In the genomic region with DNA sequence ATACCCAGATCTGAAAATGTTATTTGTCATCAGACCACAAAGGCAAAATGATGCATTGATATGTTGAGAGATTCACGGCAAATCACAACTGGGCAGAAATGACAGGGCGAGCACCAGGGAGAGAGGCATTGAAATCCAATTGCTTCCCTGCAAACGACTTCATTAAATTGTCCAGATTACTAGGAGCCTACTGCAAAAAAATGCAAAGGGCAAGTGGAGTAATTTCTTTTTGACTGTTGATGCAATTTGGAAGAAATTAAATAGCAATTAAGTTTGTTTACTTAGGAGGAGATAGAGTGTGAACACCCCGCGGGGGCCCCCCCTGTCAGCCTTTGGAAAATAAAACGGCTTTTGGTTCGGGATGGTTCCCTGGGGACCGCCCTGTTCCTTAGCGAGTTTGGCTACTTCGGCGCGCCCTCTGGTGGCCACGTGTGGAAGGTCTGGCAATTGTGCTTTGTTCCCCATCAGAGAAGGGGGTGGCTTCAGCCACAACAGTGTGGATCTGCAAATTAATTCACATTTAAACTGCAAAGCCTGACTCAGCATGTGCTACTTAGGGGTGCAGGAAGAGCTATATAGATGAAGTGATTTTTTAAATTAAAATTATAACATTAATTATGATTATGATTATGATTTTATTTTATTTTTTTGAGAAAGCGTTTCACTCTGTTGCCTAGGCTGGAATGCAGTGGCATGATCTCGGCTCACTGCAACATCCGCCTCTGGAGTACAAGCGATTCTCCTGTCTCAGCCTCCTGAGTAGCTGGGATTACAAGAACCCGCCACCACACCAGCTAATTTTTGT, we compare ENCODE assay signal across 1 cellular context.
TF ChIP-seq lines count a peak whose summit lies in the region.

No MANE protein-coding gene starts in this region.

TF ChIP-seq in K562, 482 proteins besides CTCF, POLR2A, EP300 and RAD21 (continued from another document and continues in another):
- TF ChIP-seq NUFIP1 (IDR thresholded peaks at IDR 0.05; ENCODE audit: partially characterized antibody), result no peak
- TF ChIP-seq STAG1 (CRISPR knock-in tag; IDR thresholded peaks at IDR 0.05; ENCODE audit: borderline replicate concordance), result peak; percentile 29; the same call in 1 of the 2 replicates
- TF ChIP-seq BCL6 (CRISPR knock-in tag; IDR thresholded peaks at IDR 0.05), result no peak
- no peak for TF ChIP-seq SPI1 (IDR thresholded peaks at IDR 0.05; ENCODE audit: borderline replicate concordance, low read depth, low read length)
- TF ChIP-seq KDM2B (CRISPR knock-in tag; IDR thresholded peaks at IDR 0.05), result no peak
- TF ChIP-seq STAT5A (IDR thresholded peaks at IDR 0.05; ENCODE audit: borderline replicate concordance, low read length), result no peak
- no peak for TF ChIP-seq CAMTA2 (CRISPR knock-in tag; conservative IDR thresholded peaks at IDR 0.05)
- peak; percentile 36; the same call in 1 of the 2 replicates for TF ChIP-seq BMI1 (IDR thresholded peaks at IDR 0.05; ENCODE audit: low read length)
- TF ChIP-seq, protein P1, sequence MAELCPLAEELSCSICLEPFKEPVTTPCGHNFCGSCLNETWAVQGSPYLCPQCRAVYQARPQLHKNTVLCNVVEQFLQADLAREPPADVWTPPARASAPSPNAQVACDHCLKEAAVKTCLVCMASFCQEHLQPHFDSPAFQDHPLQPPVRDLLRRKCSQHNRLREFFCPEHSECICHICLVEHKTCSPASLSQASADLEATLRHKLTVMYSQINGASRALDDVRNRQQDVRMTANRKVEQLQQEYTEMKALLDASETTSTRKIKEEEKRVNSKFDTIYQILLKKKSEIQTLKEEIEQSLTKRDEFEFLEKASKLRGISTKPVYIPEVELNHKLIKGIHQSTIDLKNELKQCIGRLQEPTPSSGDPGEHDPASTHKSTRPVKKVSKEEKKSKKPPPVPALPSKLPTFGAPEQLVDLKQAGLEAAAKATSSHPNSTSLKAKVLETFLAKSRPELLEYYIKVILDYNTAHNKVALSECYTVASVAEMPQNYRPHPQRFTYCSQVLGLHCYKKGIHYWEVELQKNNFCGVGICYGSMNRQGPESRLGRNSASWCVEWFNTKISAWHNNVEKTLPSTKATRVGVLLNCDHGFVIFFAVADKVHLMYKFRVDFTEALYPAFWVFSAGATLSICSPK (IDR thresholded peaks at IDR 0.05; ENCODE audit: borderline replicate concordance), result no peak
- TF ChIP-seq, protein P2, sequence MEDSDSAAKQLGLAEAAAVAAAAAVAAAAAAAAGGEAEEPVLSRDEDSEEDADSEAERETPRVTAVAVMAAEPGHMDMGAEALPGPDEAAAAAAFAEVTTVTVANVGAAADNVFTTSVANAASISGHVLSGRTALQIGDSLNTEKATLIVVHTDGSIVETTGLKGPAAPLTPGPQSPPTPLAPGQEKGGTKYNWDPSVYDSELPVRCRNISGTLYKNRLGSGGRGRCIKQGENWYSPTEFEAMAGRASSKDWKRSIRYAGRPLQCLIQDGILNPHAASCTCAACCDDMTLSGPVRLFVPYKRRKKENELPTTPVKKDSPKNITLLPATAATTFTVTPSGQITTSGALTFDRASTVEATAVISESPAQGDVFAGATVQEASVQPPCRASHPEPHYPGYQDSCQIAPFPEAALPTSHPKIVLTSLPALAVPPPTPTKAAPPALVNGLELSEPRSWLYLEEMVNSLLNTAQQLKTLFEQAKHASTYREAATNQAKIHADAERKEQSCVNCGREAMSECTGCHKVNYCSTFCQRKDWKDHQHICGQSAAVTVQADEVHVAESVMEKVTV (CRISPR knock-in tag; IDR thresholded peaks at IDR 0.05), result peak; percentile 66
- TF ChIP-seq, protein P3, sequence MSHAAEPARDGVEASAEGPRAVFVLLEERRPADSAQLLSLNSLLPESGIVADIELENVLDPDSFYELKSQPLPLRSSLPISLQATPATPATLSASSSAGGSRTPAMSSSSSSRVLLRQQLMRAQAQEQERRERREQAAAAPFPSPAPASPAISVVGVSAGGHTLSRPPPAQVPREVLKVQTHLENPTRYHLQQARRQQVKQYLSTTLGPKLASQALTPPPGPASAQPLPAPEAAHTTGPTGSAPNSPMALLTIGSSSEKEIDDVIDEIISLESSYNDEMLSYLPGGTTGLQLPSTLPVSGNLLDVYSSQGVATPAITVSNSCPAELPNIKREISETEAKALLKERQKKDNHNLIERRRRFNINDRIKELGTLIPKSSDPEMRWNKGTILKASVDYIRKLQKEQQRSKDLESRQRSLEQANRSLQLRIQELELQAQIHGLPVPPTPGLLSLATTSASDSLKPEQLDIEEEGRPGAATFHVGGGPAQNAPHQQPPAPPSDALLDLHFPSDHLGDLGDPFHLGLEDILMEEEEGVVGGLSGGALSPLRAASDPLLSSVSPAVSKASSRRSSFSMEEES (CRISPR knock-in tag; IDR thresholded peaks at IDR 0.05), result no peak
- TF ChIP-seq MTA1 (IDR thresholded peaks at IDR 0.05; ENCODE audit: borderline replicate concordance), result no peak
- TF ChIP-seq ZFP30 (CRISPR knock-in tag; IDR thresholded peaks at IDR 0.05; ENCODE audit: borderline replicate concordance), result no peak
- TF ChIP-seq GTF2E2 (tag; IDR thresholded peaks at IDR 0.05), result no peak
- TF ChIP-seq, protein P4, sequence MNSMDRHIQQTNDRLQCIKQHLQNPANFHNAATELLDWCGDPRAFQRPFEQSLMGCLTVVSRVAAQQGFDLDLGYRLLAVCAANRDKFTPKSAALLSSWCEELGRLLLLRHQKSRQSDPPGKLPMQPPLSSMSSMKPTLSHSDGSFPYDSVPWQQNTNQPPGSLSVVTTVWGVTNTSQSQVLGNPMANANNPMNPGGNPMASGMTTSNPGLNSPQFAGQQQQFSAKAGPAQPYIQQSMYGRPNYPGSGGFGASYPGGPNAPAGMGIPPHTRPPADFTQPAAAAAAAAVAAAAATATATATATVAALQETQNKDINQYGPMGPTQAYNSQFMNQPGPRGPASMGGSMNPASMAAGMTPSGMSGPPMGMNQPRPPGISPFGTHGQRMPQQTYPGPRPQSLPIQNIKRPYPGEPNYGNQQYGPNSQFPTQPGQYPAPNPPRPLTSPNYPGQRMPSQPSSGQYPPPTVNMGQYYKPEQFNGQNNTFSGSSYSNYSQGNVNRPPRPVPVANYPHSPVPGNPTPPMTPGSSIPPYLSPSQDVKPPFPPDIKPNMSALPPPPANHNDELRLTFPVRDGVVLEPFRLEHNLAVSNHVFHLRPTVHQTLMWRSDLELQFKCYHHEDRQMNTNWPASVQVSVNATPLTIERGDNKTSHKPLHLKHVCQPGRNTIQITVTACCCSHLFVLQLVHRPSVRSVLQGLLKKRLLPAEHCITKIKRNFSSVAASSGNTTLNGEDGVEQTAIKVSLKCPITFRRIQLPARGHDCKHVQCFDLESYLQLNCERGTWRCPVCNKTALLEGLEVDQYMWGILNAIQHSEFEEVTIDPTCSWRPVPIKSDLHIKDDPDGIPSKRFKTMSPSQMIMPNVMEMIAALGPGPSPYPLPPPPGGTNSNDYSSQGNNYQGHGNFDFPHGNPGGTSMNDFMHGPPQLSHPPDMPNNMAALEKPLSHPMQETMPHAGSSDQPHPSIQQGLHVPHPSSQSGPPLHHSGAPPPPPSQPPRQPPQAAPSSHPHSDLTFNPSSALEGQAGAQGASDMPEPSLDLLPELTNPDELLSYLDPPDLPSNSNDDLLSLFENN (IDR thresholded peaks at IDR 0.05; ENCODE audit: low read depth in 2 of 2, low read length in 2 of 2), result no peak
- peak; percentile 56; the same call in 1 of the 2 replicates for TF ChIP-seq CC2D1A (IDR thresholded peaks at IDR 0.05)
- TF ChIP-seq, protein P5, sequence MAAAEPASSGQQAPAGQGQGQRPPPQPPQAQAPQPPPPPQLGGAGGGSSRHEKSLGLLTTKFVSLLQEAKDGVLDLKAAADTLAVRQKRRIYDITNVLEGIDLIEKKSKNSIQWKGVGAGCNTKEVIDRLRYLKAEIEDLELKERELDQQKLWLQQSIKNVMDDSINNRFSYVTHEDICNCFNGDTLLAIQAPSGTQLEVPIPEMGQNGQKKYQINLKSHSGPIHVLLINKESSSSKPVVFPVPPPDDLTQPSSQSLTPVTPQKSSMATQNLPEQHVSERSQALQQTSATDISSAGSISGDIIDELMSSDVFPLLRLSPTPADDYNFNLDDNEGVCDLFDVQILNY (CRISPR knock-in tag; IDR thresholded peaks at IDR 0.05), result no peak
- TF ChIP-seq HNRNPLL (IDR thresholded peaks at IDR 0.05; ENCODE audit: low read depth, low read length, poor library complexity, severe bottlenecking), result no peak
- no peak for TF ChIP-seq SMARCE1 (IDR thresholded peaks at IDR 0.05)
- TF ChIP-seq, protein P6, sequence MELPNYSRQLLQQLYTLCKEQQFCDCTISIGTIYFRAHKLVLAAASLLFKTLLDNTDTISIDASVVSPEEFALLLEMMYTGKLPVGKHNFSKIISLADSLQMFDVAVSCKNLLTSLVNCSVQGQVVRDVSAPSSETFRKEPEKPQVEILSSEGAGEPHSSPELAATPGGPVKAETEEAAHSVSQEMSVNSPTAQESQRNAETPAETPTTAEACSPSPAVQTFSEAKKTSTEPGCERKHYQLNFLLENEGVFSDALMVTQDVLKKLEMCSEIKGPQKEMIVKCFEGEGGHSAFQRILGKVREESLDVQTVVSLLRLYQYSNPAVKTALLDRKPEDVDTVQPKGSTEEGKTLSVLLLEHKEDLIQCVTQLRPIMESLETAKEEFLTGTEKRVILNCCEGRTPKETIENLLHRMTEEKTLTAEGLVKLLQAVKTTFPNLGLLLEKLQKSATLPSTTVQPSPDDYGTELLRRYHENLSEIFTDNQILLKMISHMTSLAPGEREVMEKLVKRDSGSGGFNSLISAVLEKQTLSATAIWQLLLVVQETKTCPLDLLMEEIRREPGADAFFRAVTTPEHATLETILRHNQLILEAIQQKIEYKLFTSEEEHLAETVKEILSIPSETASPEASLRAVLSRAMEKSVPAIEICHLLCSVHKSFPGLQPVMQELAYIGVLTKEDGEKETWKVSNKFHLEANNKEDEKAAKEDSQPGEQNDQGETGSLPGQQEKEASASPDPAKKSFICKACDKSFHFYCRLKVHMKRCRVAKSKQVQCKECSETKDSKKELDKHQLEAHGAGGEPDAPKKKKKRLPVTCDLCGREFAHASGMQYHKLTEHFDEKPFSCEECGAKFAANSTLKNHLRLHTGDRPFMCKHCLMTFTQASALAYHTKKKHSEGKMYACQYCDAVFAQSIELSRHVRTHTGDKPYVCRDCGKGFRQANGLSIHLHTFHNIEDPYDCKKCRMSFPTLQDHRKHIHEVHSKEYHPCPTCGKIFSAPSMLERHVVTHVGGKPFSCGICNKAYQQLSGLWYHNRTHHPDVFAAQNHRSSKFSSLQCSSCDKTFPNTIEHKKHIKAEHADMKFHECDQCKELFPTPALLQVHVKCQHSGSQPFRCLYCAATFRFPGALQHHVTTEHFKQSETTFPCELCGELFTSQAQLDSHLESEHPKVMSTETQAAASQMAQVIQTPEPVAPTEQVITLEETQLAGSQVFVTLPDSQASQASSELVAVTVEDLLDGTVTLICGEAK (IDR thresholded peaks at IDR 0.05), result no peak
- TF ChIP-seq, protein P6 (CRISPR knock-in tag; IDR thresholded peaks at IDR 0.05), result no peak
- TF ChIP-seq ZC3H4 (CRISPR knock-in tag; IDR thresholded peaks at IDR 0.05; ENCODE audit: borderline replicate concordance), result no peak
- TF ChIP-seq MTF1 (CRISPR knock-in tag; IDR thresholded peaks at IDR 0.05; ENCODE audit: borderline replicate concordance), result no peak
- no peak for TF ChIP-seq SMAD3 (CRISPR knock-in tag; conservative IDR thresholded peaks at IDR 0.05)
- TF ChIP-seq HNRNPH1 (optimal IDR thresholded peaks at IDR 0.05; ENCODE audit: low read depth, low read length), result no peak
- no peak for TF ChIP-seq ZNF143 (CRISPR knock-in tag; IDR thresholded peaks at IDR 0.05)
- TF ChIP-seq JUND (IDR thresholded peaks at IDR 0.05; ENCODE audit: borderline replicate concordance, low read depth, low read length), result peak; percentile 29; the same call in 1 of the 2 replicates
- no peak; the same call in 2 of the 3 replicates for TF ChIP-seq JUND (tag; IDR thresholded peaks at IDR 0.05; ENCODE audit: borderline replicate concordance, low read depth, low read length)
- peak in 1 of 2 experiments; percentile 61; a peak in 2 of 4 replicates for TF ChIP-seq MAZ (CRISPR knock-in tag; conservative IDR thresholded peaks at IDR 0.05 in 1 of 2, IDR thresholded peaks at IDR 0.05 in 1 of 2)
- TF ChIP-seq ASH1L (IDR thresholded peaks at IDR 0.05; ENCODE audit: borderline replicate concordance, low read depth, partially characterized antibody), result no peak
- TF ChIP-seq RBM25 (IDR thresholded peaks at IDR 0.05; ENCODE audit: low read depth, low read length, severe bottlenecking), result no peak
- TF ChIP-seq TEAD4 (IDR thresholded peaks at IDR 0.05; ENCODE audit: low read length), result no peak
- TF ChIP-seq TEAD4 (CRISPR knock-in tag; IDR thresholded peaks at IDR 0.05; ENCODE audit: borderline replicate concordance), result no peak
- peak; percentile 57; the same call in 1 of the 2 replicates for TF ChIP-seq KLF16 (IDR thresholded peaks at IDR 0.05)
- no peak for TF ChIP-seq SIX5 (IDR thresholded peaks at IDR 0.05; ENCODE audit: borderline replicate concordance in 1 of 2, insufficient read depth in 1 of 2, low read depth in 1 of 2, low read length in 2 of 2)
- TF ChIP-seq RBM22 (IDR thresholded peaks at IDR 0.05; ENCODE audit: low read depth, low read length, poor library complexity, severe bottlenecking), result no peak
- 0 out of 2 replicates have a peak, but pooled peaks have one; percentile 25 for TF ChIP-seq LCOR (CRISPR knock-in tag; IDR thresholded peaks at IDR 0.05)
- TF ChIP-seq YY1 (IDR thresholded peaks at IDR 0.05; ENCODE audit: borderline replicate concordance in 1 of 3, control insufficient read depth in 1 of 3, extremely low read depth in 1 of 3, insufficient read depth in 3 of 3, insufficient read length in 1 of 3, insufficient replicate concordance in 2 of 3, low read depth in 1 of 3, low read length in 2 of 3), result peak in 1 of 3 experiments; percentile 25
- 0 out of 4 replicates have a peak, but pooled peaks of 1 of the 2 experiments have one; percentile 29 for TF ChIP-seq NONO (IDR thresholded peaks at IDR 0.05; ENCODE audit: low read depth in 2 of 2, low read length in 1 of 2)
